In the genomic region with DNA sequence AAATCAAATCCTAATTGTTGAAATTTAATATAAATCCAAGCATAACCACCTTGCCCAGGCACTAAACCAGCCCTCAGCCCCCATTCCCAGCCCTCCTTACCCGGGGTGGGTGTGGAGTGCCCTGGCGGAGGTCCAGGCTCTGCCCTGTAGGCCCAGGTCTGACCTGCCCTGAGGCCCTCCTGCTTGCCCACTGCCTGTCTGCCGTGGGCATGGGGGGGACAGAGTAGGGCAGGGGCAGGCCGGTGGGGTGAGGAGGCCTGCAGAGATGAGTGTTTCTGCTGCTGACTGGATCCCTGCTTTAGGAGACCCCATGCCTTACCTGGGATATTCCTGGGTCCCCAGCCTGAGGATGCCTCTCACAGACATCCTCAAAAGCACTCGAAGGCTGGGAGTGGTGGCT, we compare ENCODE assay signal across 1 cellular context.
TF ChIP-seq lines count a peak whose summit lies in the region.

No MANE protein-coding gene starts in this region.

TF ChIP-seq in K562, 482 proteins besides CTCF, POLR2A, EP300 and RAD21:
- TF ChIP-seq, protein P1, sequence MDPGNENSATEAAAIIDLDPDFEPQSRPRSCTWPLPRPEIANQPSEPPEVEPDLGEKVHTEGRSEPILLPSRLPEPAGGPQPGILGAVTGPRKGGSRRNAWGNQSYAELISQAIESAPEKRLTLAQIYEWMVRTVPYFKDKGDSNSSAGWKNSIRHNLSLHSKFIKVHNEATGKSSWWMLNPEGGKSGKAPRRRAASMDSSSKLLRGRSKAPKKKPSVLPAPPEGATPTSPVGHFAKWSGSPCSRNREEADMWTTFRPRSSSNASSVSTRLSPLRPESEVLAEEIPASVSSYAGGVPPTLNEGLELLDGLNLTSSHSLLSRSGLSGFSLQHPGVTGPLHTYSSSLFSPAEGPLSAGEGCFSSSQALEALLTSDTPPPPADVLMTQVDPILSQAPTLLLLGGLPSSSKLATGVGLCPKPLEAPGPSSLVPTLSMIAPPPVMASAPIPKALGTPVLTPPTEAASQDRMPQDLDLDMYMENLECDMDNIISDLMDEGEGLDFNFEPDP (CRISPR knock-in tag; IDR thresholded peaks at IDR 0.05): no peak
- TF ChIP-seq, protein P2, sequence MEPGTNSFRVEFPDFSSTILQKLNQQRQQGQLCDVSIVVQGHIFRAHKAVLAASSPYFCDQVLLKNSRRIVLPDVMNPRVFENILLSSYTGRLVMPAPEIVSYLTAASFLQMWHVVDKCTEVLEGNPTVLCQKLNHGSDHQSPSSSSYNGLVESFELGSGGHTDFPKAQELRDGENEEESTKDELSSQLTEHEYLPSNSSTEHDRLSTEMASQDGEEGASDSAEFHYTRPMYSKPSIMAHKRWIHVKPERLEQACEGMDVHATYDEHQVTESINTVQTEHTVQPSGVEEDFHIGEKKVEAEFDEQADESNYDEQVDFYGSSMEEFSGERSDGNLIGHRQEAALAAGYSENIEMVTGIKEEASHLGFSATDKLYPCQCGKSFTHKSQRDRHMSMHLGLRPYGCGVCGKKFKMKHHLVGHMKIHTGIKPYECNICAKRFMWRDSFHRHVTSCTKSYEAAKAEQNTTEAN (CRISPR knock-in tag; IDR thresholded peaks at IDR 0.05): no peak
- TF ChIP-seq, protein P3, sequence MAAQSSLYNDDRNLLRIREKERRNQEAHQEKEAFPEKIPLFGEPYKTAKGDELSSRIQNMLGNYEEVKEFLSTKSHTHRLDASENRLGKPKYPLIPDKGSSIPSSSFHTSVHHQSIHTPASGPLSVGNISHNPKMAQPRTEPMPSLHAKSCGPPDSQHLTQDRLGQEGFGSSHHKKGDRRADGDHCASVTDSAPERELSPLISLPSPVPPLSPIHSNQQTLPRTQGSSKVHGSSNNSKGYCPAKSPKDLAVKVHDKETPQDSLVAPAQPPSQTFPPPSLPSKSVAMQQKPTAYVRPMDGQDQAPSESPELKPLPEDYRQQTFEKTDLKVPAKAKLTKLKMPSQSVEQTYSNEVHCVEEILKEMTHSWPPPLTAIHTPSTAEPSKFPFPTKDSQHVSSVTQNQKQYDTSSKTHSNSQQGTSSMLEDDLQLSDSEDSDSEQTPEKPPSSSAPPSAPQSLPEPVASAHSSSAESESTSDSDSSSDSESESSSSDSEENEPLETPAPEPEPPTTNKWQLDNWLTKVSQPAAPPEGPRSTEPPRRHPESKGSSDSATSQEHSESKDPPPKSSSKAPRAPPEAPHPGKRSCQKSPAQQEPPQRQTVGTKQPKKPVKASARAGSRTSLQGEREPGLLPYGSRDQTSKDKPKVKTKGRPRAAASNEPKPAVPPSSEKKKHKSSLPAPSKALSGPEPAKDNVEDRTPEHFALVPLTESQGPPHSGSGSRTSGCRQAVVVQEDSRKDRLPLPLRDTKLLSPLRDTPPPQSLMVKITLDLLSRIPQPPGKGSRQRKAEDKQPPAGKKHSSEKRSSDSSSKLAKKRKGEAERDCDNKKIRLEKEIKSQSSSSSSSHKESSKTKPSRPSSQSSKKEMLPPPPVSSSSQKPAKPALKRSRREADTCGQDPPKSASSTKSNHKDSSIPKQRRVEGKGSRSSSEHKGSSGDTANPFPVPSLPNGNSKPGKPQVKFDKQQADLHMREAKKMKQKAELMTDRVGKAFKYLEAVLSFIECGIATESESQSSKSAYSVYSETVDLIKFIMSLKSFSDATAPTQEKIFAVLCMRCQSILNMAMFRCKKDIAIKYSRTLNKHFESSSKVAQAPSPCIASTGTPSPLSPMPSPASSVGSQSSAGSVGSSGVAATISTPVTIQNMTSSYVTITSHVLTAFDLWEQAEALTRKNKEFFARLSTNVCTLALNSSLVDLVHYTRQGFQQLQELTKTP (IDR thresholded peaks at IDR 0.05; ENCODE audit: low read depth in 1 of 2, partially characterized antibody in 2 of 2): no peak
- TF ChIP-seq SMAD3 (CRISPR knock-in tag; conservative IDR thresholded peaks at IDR 0.05) (no peak), BCOR (IDR thresholded peaks at IDR 0.05) (no peak), ZNF41 (CRISPR knock-in tag; conservative IDR thresholded peaks at IDR 0.05) (no peak), TAF9B (IDR thresholded peaks at IDR 0.05; ENCODE audit: partially characterized antibody) (no peak), CBX2 (IDR thresholded peaks at IDR 0.05; ENCODE audit: insufficient read depth, low read length, poor library complexity, severe bottlenecking) (no peak), GABPB2 (CRISPR knock-in tag; conservative IDR thresholded peaks at IDR 0.05) (no peak), MIER1 (IDR thresholded peaks at IDR 0.05; ENCODE audit: low read depth) (no peak), E2F3 (CRISPR knock-in tag; IDR thresholded peaks at IDR 0.05) (no peak), TCF7 (IDR thresholded peaks at IDR 0.05; ENCODE audit: borderline replicate concordance) (no peak), ZNF707 (CRISPR knock-in tag; conservative IDR thresholded peaks at IDR 0.05) (no peak)
- TF ChIP-seq, protein P4, sequence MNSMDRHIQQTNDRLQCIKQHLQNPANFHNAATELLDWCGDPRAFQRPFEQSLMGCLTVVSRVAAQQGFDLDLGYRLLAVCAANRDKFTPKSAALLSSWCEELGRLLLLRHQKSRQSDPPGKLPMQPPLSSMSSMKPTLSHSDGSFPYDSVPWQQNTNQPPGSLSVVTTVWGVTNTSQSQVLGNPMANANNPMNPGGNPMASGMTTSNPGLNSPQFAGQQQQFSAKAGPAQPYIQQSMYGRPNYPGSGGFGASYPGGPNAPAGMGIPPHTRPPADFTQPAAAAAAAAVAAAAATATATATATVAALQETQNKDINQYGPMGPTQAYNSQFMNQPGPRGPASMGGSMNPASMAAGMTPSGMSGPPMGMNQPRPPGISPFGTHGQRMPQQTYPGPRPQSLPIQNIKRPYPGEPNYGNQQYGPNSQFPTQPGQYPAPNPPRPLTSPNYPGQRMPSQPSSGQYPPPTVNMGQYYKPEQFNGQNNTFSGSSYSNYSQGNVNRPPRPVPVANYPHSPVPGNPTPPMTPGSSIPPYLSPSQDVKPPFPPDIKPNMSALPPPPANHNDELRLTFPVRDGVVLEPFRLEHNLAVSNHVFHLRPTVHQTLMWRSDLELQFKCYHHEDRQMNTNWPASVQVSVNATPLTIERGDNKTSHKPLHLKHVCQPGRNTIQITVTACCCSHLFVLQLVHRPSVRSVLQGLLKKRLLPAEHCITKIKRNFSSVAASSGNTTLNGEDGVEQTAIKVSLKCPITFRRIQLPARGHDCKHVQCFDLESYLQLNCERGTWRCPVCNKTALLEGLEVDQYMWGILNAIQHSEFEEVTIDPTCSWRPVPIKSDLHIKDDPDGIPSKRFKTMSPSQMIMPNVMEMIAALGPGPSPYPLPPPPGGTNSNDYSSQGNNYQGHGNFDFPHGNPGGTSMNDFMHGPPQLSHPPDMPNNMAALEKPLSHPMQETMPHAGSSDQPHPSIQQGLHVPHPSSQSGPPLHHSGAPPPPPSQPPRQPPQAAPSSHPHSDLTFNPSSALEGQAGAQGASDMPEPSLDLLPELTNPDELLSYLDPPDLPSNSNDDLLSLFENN (IDR thresholded peaks at IDR 0.05; ENCODE audit: low read depth in 2 of 2, low read length in 2 of 2): no peak
- TF ChIP-seq, protein P5, sequence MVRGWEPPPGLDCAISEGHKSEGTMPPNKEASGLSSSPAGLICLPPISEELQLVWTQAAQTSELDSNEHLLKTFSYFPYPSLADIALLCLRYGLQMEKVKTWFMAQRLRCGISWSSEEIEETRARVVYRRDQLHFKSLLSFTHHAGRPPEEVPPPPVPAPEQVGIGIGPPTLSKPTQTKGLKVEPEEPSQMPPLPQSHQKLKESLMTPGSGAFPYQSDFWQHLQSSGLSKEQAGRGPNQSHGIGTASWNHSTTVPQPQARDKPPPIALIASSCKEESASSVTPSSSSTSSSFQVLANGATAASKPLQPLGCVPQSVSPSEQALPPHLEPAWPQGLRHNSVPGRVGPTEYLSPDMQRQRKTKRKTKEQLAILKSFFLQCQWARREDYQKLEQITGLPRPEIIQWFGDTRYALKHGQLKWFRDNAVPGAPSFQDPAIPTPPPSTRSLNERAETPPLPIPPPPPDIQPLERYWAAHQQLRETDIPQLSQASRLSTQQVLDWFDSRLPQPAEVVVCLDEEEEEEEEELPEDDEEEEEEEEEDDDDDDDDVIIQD (CRISPR knock-in tag; IDR thresholded peaks at IDR 0.05): no peak
- TF ChIP-seq, protein P6, sequence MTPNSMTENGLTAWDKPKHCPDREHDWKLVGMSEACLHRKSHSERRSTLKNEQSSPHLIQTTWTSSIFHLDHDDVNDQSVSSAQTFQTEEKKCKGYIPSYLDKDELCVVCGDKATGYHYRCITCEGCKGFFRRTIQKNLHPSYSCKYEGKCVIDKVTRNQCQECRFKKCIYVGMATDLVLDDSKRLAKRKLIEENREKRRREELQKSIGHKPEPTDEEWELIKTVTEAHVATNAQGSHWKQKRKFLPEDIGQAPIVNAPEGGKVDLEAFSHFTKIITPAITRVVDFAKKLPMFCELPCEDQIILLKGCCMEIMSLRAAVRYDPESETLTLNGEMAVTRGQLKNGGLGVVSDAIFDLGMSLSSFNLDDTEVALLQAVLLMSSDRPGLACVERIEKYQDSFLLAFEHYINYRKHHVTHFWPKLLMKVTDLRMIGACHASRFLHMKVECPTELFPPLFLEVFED (CRISPR knock-in tag; conservative IDR thresholded peaks at IDR 0.05): no peak
- TF ChIP-seq, protein P7, sequence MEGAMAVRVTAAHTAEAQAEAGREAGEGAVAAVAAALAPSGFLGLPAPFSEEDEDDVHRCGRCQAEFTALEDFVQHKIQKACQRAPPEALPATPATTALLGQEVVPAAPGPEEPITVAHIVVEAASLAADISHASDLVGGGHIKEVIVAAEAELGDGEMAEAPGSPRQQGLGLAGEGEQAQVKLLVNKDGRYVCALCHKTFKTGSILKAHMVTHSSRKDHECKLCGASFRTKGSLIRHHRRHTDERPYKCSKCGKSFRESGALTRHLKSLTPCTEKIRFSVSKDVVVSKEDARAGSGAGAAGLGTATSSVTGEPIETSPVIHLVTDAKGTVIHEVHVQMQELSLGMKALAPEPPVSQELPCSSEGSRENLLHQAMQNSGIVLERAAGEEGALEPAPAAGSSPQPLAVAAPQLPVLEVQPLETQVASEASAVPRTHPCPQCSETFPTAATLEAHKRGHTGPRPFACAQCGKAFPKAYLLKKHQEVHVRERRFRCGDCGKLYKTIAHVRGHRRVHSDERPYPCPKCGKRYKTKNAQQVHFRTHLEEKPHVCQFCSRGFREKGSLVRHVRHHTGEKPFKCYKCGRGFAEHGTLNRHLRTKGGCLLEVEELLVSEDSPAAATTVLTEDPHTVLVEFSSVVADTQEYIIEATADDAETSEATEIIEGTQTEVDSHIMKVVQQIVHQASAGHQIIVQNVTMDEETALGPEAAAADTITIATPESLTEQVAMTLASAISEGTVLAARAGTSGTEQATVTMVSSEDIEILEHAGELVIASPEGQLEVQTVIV (CRISPR knock-in tag; IDR thresholded peaks at IDR 0.05; ENCODE audit: borderline replicate concordance): no peak
- TF ChIP-seq, protein P8, sequence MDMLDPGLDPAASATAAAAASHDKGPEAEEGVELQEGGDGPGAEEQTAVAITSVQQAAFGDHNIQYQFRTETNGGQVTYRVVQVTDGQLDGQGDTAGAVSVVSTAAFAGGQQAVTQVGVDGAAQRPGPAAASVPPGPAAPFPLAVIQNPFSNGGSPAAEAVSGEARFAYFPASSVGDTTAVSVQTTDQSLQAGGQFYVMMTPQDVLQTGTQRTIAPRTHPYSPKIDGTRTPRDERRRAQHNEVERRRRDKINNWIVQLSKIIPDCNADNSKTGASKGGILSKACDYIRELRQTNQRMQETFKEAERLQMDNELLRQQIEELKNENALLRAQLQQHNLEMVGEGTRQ (CRISPR knock-in tag; IDR thresholded peaks at IDR 0.05): no peak
- TF ChIP-seq, protein P9, sequence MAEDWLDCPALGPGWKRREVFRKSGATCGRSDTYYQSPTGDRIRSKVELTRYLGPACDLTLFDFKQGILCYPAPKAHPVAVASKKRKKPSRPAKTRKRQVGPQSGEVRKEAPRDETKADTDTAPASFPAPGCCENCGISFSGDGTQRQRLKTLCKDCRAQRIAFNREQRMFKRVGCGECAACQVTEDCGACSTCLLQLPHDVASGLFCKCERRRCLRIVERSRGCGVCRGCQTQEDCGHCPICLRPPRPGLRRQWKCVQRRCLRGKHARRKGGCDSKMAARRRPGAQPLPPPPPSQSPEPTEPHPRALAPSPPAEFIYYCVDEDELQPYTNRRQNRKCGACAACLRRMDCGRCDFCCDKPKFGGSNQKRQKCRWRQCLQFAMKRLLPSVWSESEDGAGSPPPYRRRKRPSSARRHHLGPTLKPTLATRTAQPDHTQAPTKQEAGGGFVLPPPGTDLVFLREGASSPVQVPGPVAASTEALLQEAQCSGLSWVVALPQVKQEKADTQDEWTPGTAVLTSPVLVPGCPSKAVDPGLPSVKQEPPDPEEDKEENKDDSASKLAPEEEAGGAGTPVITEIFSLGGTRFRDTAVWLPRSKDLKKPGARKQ (CRISPR knock-in tag; IDR thresholded peaks at IDR 0.05): no peak
